1 cellular context compared by ENCODE assay signal in genomic region chr16:1770328-1771071, GRCh38.
TF ChIP-seq lines count a peak whose summit lies in the region.

No MANE protein-coding gene starts in this region.

TF ChIP-seq in K562, 482 proteins besides CTCF, POLR2A, EP300 and RAD21 (continues in another document):
- TF ChIP-seq, protein P1, sequence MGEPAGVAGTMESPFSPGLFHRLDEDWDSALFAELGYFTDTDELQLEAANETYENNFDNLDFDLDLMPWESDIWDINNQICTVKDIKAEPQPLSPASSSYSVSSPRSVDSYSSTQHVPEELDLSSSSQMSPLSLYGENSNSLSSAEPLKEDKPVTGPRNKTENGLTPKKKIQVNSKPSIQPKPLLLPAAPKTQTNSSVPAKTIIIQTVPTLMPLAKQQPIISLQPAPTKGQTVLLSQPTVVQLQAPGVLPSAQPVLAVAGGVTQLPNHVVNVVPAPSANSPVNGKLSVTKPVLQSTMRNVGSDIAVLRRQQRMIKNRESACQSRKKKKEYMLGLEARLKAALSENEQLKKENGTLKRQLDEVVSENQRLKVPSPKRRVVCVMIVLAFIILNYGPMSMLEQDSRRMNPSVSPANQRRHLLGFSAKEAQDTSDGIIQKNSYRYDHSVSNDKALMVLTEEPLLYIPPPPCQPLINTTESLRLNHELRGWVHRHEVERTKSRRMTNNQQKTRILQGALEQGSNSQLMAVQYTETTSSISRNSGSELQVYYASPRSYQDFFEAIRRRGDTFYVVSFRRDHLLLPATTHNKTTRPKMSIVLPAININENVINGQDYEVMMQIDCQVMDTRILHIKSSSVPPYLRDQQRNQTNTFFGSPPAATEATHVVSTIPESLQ (CRISPR knock-in tag; IDR thresholded peaks at IDR 0.05) = no peak
- TF ChIP-seq, protein P2, sequence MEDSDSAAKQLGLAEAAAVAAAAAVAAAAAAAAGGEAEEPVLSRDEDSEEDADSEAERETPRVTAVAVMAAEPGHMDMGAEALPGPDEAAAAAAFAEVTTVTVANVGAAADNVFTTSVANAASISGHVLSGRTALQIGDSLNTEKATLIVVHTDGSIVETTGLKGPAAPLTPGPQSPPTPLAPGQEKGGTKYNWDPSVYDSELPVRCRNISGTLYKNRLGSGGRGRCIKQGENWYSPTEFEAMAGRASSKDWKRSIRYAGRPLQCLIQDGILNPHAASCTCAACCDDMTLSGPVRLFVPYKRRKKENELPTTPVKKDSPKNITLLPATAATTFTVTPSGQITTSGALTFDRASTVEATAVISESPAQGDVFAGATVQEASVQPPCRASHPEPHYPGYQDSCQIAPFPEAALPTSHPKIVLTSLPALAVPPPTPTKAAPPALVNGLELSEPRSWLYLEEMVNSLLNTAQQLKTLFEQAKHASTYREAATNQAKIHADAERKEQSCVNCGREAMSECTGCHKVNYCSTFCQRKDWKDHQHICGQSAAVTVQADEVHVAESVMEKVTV (CRISPR knock-in tag; IDR thresholded peaks at IDR 0.05) = no peak
- TF ChIP-seq TCFL5 (CRISPR knock-in tag; conservative IDR thresholded peaks at IDR 0.05) = no peak
- TF ChIP-seq ZBTB40 (IDR thresholded peaks at IDR 0.05) = no peak
- no peak for TF ChIP-seq ZBTB40 (CRISPR knock-in tag; IDR thresholded peaks at IDR 0.05)
- no peak for TF ChIP-seq KAT2B (IDR thresholded peaks at IDR 0.05; ENCODE audit: low read depth, low read length)
- no peak for TF ChIP-seq NKRF (IDR thresholded peaks at IDR 0.05; ENCODE audit: borderline replicate concordance)
- TF ChIP-seq ZNF143 (CRISPR knock-in tag; IDR thresholded peaks at IDR 0.05) = no peak
- no peak for TF ChIP-seq ZBTB34 (CRISPR knock-in tag; IDR thresholded peaks at IDR 0.05)
- TF ChIP-seq RNF2 (IDR thresholded peaks at IDR 0.05) = no peak
- no peak for TF ChIP-seq SIX5 (IDR thresholded peaks at IDR 0.05; ENCODE audit: borderline replicate concordance in 1 of 2, insufficient read depth in 1 of 2, low read depth in 1 of 2, low read length in 2 of 2)
- TF ChIP-seq SMARCB1 (IDR thresholded peaks at IDR 0.05; ENCODE audit: insufficient read length, low read depth) = no peak
- no peak for TF ChIP-seq ZNF561 (CRISPR knock-in tag; conservative IDR thresholded peaks at IDR 0.05)
- TF ChIP-seq ZFX (CRISPR knock-in tag; IDR thresholded peaks at IDR 0.05) = no peak
- TF ChIP-seq, protein P3, sequence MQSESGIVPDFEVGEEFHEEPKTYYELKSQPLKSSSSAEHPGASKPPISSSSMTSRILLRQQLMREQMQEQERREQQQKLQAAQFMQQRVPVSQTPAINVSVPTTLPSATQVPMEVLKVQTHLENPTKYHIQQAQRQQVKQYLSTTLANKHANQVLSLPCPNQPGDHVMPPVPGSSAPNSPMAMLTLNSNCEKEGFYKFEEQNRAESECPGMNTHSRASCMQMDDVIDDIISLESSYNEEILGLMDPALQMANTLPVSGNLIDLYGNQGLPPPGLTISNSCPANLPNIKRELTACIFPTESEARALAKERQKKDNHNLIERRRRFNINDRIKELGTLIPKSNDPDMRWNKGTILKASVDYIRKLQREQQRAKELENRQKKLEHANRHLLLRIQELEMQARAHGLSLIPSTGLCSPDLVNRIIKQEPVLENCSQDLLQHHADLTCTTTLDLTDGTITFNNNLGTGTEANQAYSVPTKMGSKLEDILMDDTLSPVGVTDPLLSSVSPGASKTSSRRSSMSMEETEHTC (IDR thresholded peaks at IDR 0.05) = no peak
- TF ChIP-seq, protein P4, sequence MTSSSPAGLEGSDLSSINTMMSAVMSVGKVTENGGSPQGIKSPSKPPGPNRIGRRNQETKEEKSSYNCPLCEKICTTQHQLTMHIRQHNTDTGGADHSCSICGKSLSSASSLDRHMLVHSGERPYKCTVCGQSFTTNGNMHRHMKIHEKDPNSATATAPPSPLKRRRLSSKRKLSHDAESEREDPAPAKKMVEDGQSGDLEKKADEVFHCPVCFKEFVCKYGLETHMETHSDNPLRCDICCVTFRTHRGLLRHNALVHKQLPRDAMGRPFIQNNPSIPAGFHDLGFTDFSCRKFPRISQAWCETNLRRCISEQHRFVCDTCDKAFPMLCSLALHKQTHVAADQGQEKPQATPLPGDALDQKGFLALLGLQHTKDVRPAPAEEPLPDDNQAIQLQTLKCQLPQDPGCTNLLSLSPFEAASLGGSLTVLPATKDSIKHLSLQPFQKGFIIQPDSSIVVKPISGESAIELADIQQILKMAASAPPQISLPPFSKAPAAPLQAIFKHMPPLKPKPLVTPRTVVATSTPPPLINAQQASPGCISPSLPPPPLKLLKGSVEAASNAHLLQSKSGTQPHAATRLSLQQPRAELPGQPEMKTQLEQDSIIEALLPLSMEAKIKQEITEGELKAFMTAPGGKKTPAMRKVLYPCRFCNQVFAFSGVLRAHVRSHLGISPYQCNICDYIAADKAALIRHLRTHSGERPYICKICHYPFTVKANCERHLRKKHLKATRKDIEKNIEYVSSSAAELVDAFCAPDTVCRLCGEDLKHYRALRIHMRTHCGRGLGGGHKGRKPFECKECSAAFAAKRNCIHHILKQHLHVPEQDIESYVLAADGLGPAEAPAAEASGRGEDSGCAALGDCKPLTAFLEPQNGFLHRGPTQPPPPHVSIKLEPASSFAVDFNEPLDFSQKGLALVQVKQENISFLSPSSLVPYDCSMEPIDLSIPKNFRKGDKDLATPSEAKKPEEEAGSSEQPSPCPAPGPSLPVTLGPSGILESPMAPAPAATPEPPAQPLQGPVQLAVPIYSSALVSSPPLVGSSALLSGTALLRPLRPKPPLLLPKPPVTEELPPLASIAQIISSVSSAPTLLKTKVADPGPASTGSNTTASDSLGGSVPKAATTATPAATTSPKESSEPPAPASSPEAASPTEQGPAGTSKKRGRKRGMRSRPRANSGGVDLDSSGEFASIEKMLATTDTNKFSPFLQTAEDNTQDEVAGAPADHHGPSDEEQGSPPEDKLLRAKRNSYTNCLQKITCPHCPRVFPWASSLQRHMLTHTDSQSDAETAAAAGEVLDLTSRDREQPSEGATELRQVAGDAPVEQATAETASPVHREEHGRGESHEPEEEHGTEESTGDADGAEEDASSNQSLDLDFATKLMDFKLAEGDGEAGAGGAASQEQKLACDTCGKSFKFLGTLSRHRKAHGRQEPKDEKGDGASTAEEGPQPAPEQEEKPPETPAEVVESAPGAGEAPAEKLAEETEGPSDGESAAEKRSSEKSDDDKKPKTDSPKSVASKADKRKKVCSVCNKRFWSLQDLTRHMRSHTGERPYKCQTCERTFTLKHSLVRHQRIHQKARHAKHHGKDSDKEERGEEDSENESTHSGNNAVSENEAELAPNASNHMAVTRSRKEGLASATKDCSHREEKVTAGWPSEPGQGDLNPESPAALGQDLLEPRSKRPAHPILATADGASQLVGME (CRISPR knock-in tag; IDR thresholded peaks at IDR 0.05) = no peak
- no peak for TF ChIP-seq SRSF9 (IDR thresholded peaks at IDR 0.05; ENCODE audit: borderline replicate concordance, low read depth, low read length)
- TF ChIP-seq ZBTB49 (CRISPR knock-in tag; IDR thresholded peaks at IDR 0.05; ENCODE audit: borderline replicate concordance) = no peak
- TF ChIP-seq ZNF311 (CRISPR knock-in tag; IDR thresholded peaks at IDR 0.05) = no peak
- no peak for TF ChIP-seq POU5F1 (IDR thresholded peaks at IDR 0.05; ENCODE audit: borderline replicate concordance, low read depth, low read length, partially characterized antibody)
- no peak for TF ChIP-seq ZNF583 (CRISPR knock-in tag; IDR thresholded peaks at IDR 0.05)
- no peak for TF ChIP-seq ZZZ3 (IDR thresholded peaks at IDR 0.05)
- TF ChIP-seq NFIC (IDR thresholded peaks at IDR 0.05) = peak; percentile 89
- no peak for TF ChIP-seq NCOA4 (IDR thresholded peaks at IDR 0.05; ENCODE audit: partially characterized antibody)
- TF ChIP-seq ZNF121 (CRISPR knock-in tag; conservative IDR thresholded peaks at IDR 0.05) = no peak
